9 cellular contexts compared by ENCODE assay signal in genomic region chr15:52054858-52055257, GRCh38. TPM values are rescaled to one million over a fixed set of nuclear protein-coding genes. Genes with fewer than 3 reads are reported as not detected.
DNase-seq lines count a peak whose midpoint lies in the region; ATAC-seq, FAIRE-seq and TF ChIP-seq lines count a peak whose summit lies in the region.
"Not testable (repeated sequence)": the region's sequence is repeated elsewhere in the genome, so short reads cannot be mapped to it uniquely, and the experiment has no call there.
"Had no signal": no experiment of that assay in that cellular context is flagged by ENCODE, and none has a peak within 500 bp of the region (broad histone marks: within the 10 kb centered on the region; RNA-seq: fewer than 3 reads in every experiment).

No MANE protein-coding gene starts in this region.

- H4K20me1 ChIP-seq in HCT116 (ENCODE audit: insufficient read depth) = not testable (repeated sequence)
- H4K20me1 ChIP-seq in HepG2 (ENCODE audit: insufficient read depth, low read length) (peaks cover 15% of the 10 kb centered on the region), osteoblast (ENCODE audit: insufficient read depth, low read length) (peaks cover 11% of the 10 kb centered on the region)

- RAD21 ChIA-PET in HCT116 (lab: Charles Lee; ENCODE audit: low non-redundant PET in 1 of 2, low total read pairs in 2 of 2, uncharacterized antibody in 2 of 2, unreplicated experiment in 2 of 2) = not testable (repeated sequence)

- not testable (repeated sequence) for TF ChIP-seq RAD21 in HCT116 (IDR thresholded peaks at IDR 0.05; ENCODE audit: low read depth); HepG2 (CRISPR knock-in tag; IDR thresholded peaks at IDR 0.05)

- H3K79me2 ChIP-seq in HCT116 (ENCODE audit: insufficient read depth, low read length) (peaks cover 38% of the 10 kb centered on the region), HepG2 (ENCODE audit: insufficient read depth, low read length) (peaks cover 27% of the 10 kb centered on the region), osteoblast (ENCODE audit: insufficient read depth, low read length) (peaks cover 56% of the 10 kb centered on the region)

- not testable (repeated sequence) for H3K4me1 Mint-ChIP-seq in WTC11; MCF 10A (ENCODE audit: insufficient read depth, unreplicated experiment)

- POLR2A ChIA-PET in HCT116 (lab: Charles Lee); WTC11 (lab: Charles Lee): not testable (repeated sequence)
- POLR2A ChIA-PET in Panc1 (lab: Charles Lee) = interaction anchor here (0.7 kb wide), 1 partner anchor 35 kb away, joined by 3 read pairs; no protein-coding TSS in a partner anchor
- POLR2A ChIA-PET in MCF 10A (lab: Yijun Ruan, JAX) = interaction anchor here (0.6 to 5.6 kb wide), 5 partner anchors 11 to 152 kb away, joined by 3 to 82 read pairs (median 3); partner anchors contain the start of gene LEO1
- POLR2A ChIA-PET in HepG2 (lab: Yijun Ruan, JAX) = interaction anchor here (1.2 kb wide), 1 partner anchor 83 kb away, joined by 3 read pairs; the partner anchor contains the start of gene LEO1

- H3K27me3 Mint-ChIP-seq in WTC11 (ENCODE audit: low read depth); MCF 10A (ENCODE audit: insufficient read depth, unreplicated experiment): not testable (repeated sequence)

- H3K9me3 Mint-ChIP-seq in WTC11; MCF 10A (ENCODE audit: unreplicated experiment): not testable (repeated sequence)

- not testable (repeated sequence) for TF ChIP-seq POLR2A in HCT116 (IDR thresholded peaks at IDR 0.05; ENCODE audit: borderline replicate concordance, extremely low read depth, insufficient read depth, insufficient read length); esophagus squamous epithelium (IDR thresholded peaks at IDR 0.05); HepG2 (IDR thresholded peaks at IDR 0.05; ENCODE audit: insufficient read depth in 1 of 2, low read depth in 2 of 2, low read length in 2 of 2)

- not testable (repeated sequence) for H2AFZ ChIP-seq in HCT116 (ENCODE audit: low read depth, low read length, poor library complexity, severe bottlenecking); HepG2 (ENCODE audit: low read length); osteoblast (ENCODE audit: low read length)

- not testable (repeated sequence) for H3K4me3 Mint-ChIP-seq in WTC11; MCF 10A (ENCODE audit: unreplicated experiment)

- H3K9me2 ChIP-seq in HCT116 (ENCODE audit: insufficient read depth) = not testable (repeated sequence)

- H3K36me3 Mint-ChIP-seq in WTC11 (peaks cover 51% of the 10 kb centered on the region), MCF 10A (ENCODE audit: insufficient read depth, unreplicated experiment) (peaks cover 31% of the 10 kb centered on the region)

- peak overlapping the region; percentile 34 for H3K4me2 ChIP-seq in HCT116 (ENCODE audit: low read length)
- not testable (repeated sequence) for H3K4me2 ChIP-seq in HepG2 (ENCODE audit: low read depth, low read length); osteoblast (ENCODE audit: insufficient read depth, low read length)

- FAIRE-seq in HepG2 (lab: Jason Lieb, UNC) = not testable (repeated sequence)

- CTCF ChIA-PET in HCT116 (lab: Charles Lee); Panc1 (lab: Charles Lee); WTC11 (lab: Charles Lee); HepG2 (lab: Yijun Ruan, JAX; ENCODE audit: low intra/inter-chr PET ratio, low total read pairs): not testable (repeated sequence)
- CTCF ChIA-PET in MCF 10A (lab: Yijun Ruan, JAX) = interaction anchor here (0.6 to 3.5 kb wide), 3 partner anchors 12 to 177 kb away, joined by 3 to 16 read pairs (median 4); no protein-coding TSS in a partner anchor

- H3K36me3 ChIP-seq in HCT116 (ENCODE audit: control insufficient read depth in 1 of 2, insufficient read depth in 2 of 2, low read length in 2 of 2) = peaks cover 0 to 31% of the 10 kb centered on the region in 2 experiments; a peak in 3 of 4 replicates
- peaks cover 15% of the 10 kb centered on the region; the same call in 1 of the 2 replicates for H3K36me3 ChIP-seq in Panc1 (ENCODE audit: control insufficient read depth, insufficient read depth, low read length)
- peaks cover 0 to 99% (median 13%) of the 10 kb centered on the region in 3 donors for H3K36me3 ChIP-seq in esophagus squamous epithelium
- H3K36me3 ChIP-seq in HepG2 (replicated peaks in 1 of 2; ENCODE audit: control insufficient read depth in 1 of 2, insufficient read depth in 2 of 2, low read length in 2 of 2) = peaks cover 26 to 74% of the 10 kb centered on the region in 2 experiments
- H3K36me3 ChIP-seq in osteoblast (ENCODE audit: insufficient read depth, low read length) = peaks cover 48% of the 10 kb centered on the region

- H3K9me3 ChIP-seq in HCT116 (ENCODE audit: control insufficient read depth in 1 of 2, insufficient read depth in 1 of 2, low read depth in 1 of 2, low read length in 2 of 2); Panc1 (ENCODE audit: control insufficient read depth, insufficient read depth, low read depth, low read length); esophagus squamous epithelium; HepG2 (ENCODE audit: low read length); osteoblast (ENCODE audit: low read depth, low read length): not testable (repeated sequence)

- H3K9ac ChIP-seq in HCT116 (ENCODE audit: low read length) = peak overlapping the region; percentile 19; the same call in 1 of the 2 replicates
- not testable (repeated sequence) for H3K9ac ChIP-seq in HepG2 (ENCODE audit: insufficient read depth, low read depth, low read length)

- H3K27ac ChIP-seq in HCT116 (ENCODE audit: low read depth, low read length) = 0 out of 2 replicates have a peak overlapping the region, but pooled peaks have one; percentile 8
- H3K27ac ChIP-seq in Panc1 (ENCODE audit: low read length) = peak overlapping the region; percentile 76
- peak overlapping the region in 3 of 4 donors; percentile 63 to 78 (median 67) for H3K27ac ChIP-seq in esophagus squamous epithelium
- peak overlapping the region; percentile 35 for H3K27ac ChIP-seq in HepG2 (ENCODE audit: extremely low read length, insufficient read depth, low read length)
- H3K27ac ChIP-seq in osteoblast (ENCODE audit: low read depth, low read length) = peak overlapping the region; percentile 32

- not testable (repeated sequence) for DNase-seq in HCT116 (ENCODE audit: low read depth, low spot score); Panc1 (ENCODE audit: low read depth, low spot score); WTC11 (ENCODE audit: low spot score); MCF 10A (ENCODE audit: unreplicated experiment); esophagus squamous epithelium (lab: John Stamatoyannopoulos, UW); HepG2 (ENCODE audit: low spot score); osteoblast (ENCODE audit: insufficient read length, low spot score, missing footprints)

- H3K4me3 ChIP-seq in HCT116 (replicated peaks in 1 of 2; ENCODE audit: low read depth in 1 of 2, low read length in 2 of 2); Panc1 (ENCODE audit: low read depth in 2 of 2, low read length in 2 of 2); esophagus squamous epithelium; HepG2 (replicated peaks in 1 of 3; ENCODE audit: insufficient read depth in 1 of 3, low read depth in 2 of 3, low read length in 3 of 3); osteoblast (ENCODE audit: insufficient read depth, low read length): not testable (repeated sequence)

- H3K4me1 ChIP-seq in HCT116 (ENCODE audit: control insufficient read depth in 1 of 2, insufficient read depth in 2 of 2, low read length in 2 of 2) = peaks cover 17 to 41% of the 10 kb centered on the region in 2 experiments
- peaks cover 32% of the 10 kb centered on the region for H3K4me1 ChIP-seq in Panc1 (ENCODE audit: control insufficient read depth, insufficient read depth, low read length)
- peaks cover 0 to 33% (median 0%) of the 10 kb centered on the region in 3 donors for H3K4me1 ChIP-seq in esophagus squamous epithelium
- peaks cover 42% of the 10 kb centered on the region for H3K4me1 ChIP-seq in HepG2 (ENCODE audit: insufficient read depth, low read length)
- not testable (repeated sequence) for H3K4me1 ChIP-seq in osteoblast (ENCODE audit: insufficient read depth, low read length)

- not testable (repeated sequence) for BruUV-seq in HCT116 (replicated peaks; lab: Mats Ljungman, UMichigan); Panc1 (replicated peaks; lab: Mats Ljungman, UMichigan); MCF 10A (replicated peaks; lab: Mats Ljungman, UMichigan); HepG2 (replicated peaks; lab: Mats Ljungman, UMichigan)

- TF ChIP-seq EP300 in HepG2 (IDR thresholded peaks at IDR 0.05; ENCODE audit: low read depth in 2 of 2, low read length in 2 of 2); HepG2 (CRISPR knock-in tag; IDR thresholded peaks at IDR 0.05; ENCODE audit: borderline replicate concordance): not testable (repeated sequence)

- not testable (repeated sequence) for H3K27me3 ChIP-seq in HCT116 (ENCODE audit: insufficient read depth, low read length); Panc1 (ENCODE audit: control insufficient read depth, insufficient read depth, low read length); esophagus squamous epithelium; HepG2 (ENCODE audit: control insufficient read depth in 1 of 2, insufficient read depth in 2 of 2, low read length in 2 of 2); osteoblast (ENCODE audit: insufficient read depth, low read length)

- intact Hi-C loops in HCT116 (cut with micrococcal nuclease); Panc1 (cut with micrococcal nuclease; ENCODE audit: unreplicated experiment); MCF 10A (cut with micrococcal nuclease); esophagus squamous epithelium (cut with DNase I); HepG2 (cut with micrococcal nuclease; ENCODE audit: unreplicated experiment): not testable (repeated sequence)

- not testable (repeated sequence) for TF ChIP-seq CTCF in HCT116 (IDR thresholded peaks at IDR 0.05 in 2 of 3, conservative IDR thresholded peaks at IDR 0.05 in 1 of 3; ENCODE audit: borderline replicate concordance in 1 of 3, insufficient read depth in 1 of 3, low read depth in 2 of 3, low read length in 2 of 3); Panc1 (IDR thresholded peaks at IDR 0.05); WTC11 (IDR thresholded peaks at IDR 0.05); MCF 10A (IDR thresholded peaks at IDR 0.05; ENCODE audit: unreplicated experiment); esophagus squamous epithelium (IDR thresholded peaks at IDR 0.05); HepG2 (CRISPR knock-in tag; IDR thresholded peaks at IDR 0.05); osteoblast (IDR thresholded peaks at IDR 0.05; ENCODE audit: extremely low read depth, low read depth, low read length)

- 81 to 84% methylated on average over 2 to 5 of the region's 7 CpGs for WGBS in esophagus squamous epithelium, 2 donors
- 88% methylated on average over 7 of the region's 7 CpGs for WGBS in HepG2 (ENCODE audit: low lambda C conversion rate)

- ATAC-seq in HCT116 (peak; percentile 48), Panc1 (peak; percentile 62)
- not testable (repeated sequence) for ATAC-seq in WTC11, HepG2

- not testable (repeated sequence) for H3K27ac Mint-ChIP-seq in WTC11
- H3K27ac Mint-ChIP-seq in MCF 10A (ENCODE audit: low read depth, unreplicated experiment) = peak overlapping the region; percentile 51

- in situ Hi-C loops in Panc1 (cut with HindIII; ENCODE audit: low pct_unique_long_range_greater_than_20kb, low sequenced_read_pairs); HepG2 (cut with HindIII; ENCODE audit: extremely low pct_ligation_motif_present, low pct_unique_long_range_greater_than_20kb): not testable (repeated sequence)

RNA-seq across cellular contexts. Expression of gene MAPK6, which starts 35.8 kb away (rescaled TPM):
- total RNA-seq in HCT116 (2021; ENCODE audit: unreplicated experiment) (57.4 TPM), Panc1 (2021; ENCODE audit: unreplicated experiment) (66.6 TPM), WTC11 (2021) (82.2 to 95.1 TPM (median 83.2 TPM) in 3 replicates), MCF 10A (2022) (106 and 114 TPM in 2 replicates), esophagus squamous epithelium (100 to 1,000 TPM in 1 of 4 donors, 10 to 100 TPM in 3; 53.8 to 162 (median 69.2) TPM), HepG2 (2016; rRNA removed; fragmentation: Illumina TruSeq; extraction: Trizol) (99.7 and 188 TPM in 2 replicates), osteoblast (77.2 and 86.9 TPM in 2 replicates)
- polyA plus RNA-seq in HCT116 (2012) = 17.6 and 19.9 TPM in 2 replicates
- 30.3 TPM for polyA plus RNA-seq in Panc1 (2012; ENCODE audit: insufficient read length)
- total RNA-seq in HepG2 (2016; cell fraction: cytosol; rRNA removed; fragmentation: Illumina TruSeq; extraction: Trizol; ENCODE audit: low read depth) = 19.1 and 23.2 TPM in 2 replicates
- total RNA-seq in HepG2 (2016; cell fraction: insoluble cytoplasmic fraction; rRNA removed; fragmentation: Illumina TruSeq; extraction: Trizol) = 102 and 181 TPM in 2 replicates
- total RNA-seq in HepG2 (2016; cell fraction: membrane; rRNA removed; fragmentation: Illumina TruSeq; extraction: Trizol) = 106 and 120 TPM in 2 replicates
- 59.2 and 61.8 TPM in 2 replicates for total RNA-seq in HepG2 (2016; cell fraction: nucleus; rRNA removed; fragmentation: Illumina TruSeq; extraction: Trizol)
- 72.5 and 89.5 TPM in 2 replicates for polyA plus RNA-seq in HepG2 (2011; rRNA removed)
- polyA plus RNA-seq in HepG2 (2011; cell fraction: cytosol; rRNA removed) = 38.7 and 59.9 TPM in 2 replicates
- 17.3 and 27.5 TPM in 2 replicates for polyA plus RNA-seq in HepG2 (2011; cell fraction: nucleus; rRNA removed)
- polyA plus RNA-seq in HepG2 (2012) = 88.0 and 112 TPM in 2 replicates
- 10.3 and 11.1 TPM in 2 replicates for polyA plus RNA-seq in HepG2 (2016; cell fraction: cytosol; fragmentation: Illumina TruSeq; extraction: Trizol; ENCODE audit: low read depth)
- 125 and 127 TPM in 2 replicates for polyA plus RNA-seq in HepG2 (2016; cell fraction: insoluble cytoplasmic fraction; fragmentation: Illumina TruSeq; extraction: Trizol; ENCODE audit: low read depth)
- polyA plus RNA-seq in HepG2 (2016; cell fraction: membrane; fragmentation: Illumina TruSeq; extraction: Trizol; ENCODE audit: low read depth) = 48.4 and 51.8 TPM in 2 replicates
- 46.4 and 50.6 TPM in 2 replicates for polyA plus RNA-seq in HepG2 (2016; cell fraction: nucleus; fragmentation: Illumina TruSeq; extraction: Trizol; ENCODE audit: insufficient read depth, low read depth)
- 21.4 and 67.1 TPM in 2 replicates for polyA minus RNA-seq in HepG2 (2011; rRNA and poly(A)+ RNA removed; ENCODE audit: low replicate concordance)
- 105 and 119 TPM in 2 replicates for polyA minus RNA-seq in HepG2 (2011; cell fraction: cytosol; rRNA and poly(A)+ RNA removed)
- polyA minus RNA-seq in HepG2 (2011; cell fraction: nucleus; rRNA and poly(A)+ RNA removed) = 83.8 and 92.4 TPM in 2 replicates

RNA-seq across cellular contexts. Expression of gene BCL2L10, which starts 57.7 kb away (rescaled TPM):
- total RNA-seq in HCT116 (2021; ENCODE audit: unreplicated experiment) (not detected), Panc1 (2021; ENCODE audit: unreplicated experiment) (0.54 TPM), WTC11 (2021) (0.37 to 1.4 TPM (median 0.80 TPM) in 3 replicates), MCF 10A (2022) (0.42 TPM in 1 of 2 replicates, not detected in the other), esophagus squamous epithelium (10 to 100 TPM in 1 of 4 donors, 1 to 10 TPM in 3; 4.5 to 14.4 (median 5.9) TPM), HepG2 (2016; rRNA removed; fragmentation: Illumina TruSeq; extraction: Trizol) (not detected in 2 replicates), osteoblast (not detected in 2 replicates)
- not detected in 2 replicates for polyA plus RNA-seq in HCT116 (2012)
- 0.23 TPM for polyA plus RNA-seq in Panc1 (2012; ENCODE audit: insufficient read length)
- not detected in 2 replicates for total RNA-seq in HepG2 (2016; cell fraction: cytosol; rRNA removed; fragmentation: Illumina TruSeq; extraction: Trizol; ENCODE audit: low read depth)
- not detected in 2 replicates for total RNA-seq in HepG2 (2016; cell fraction: insoluble cytoplasmic fraction; rRNA removed; fragmentation: Illumina TruSeq; extraction: Trizol)
- not detected in 2 replicates for total RNA-seq in HepG2 (2016; cell fraction: membrane; rRNA removed; fragmentation: Illumina TruSeq; extraction: Trizol)
- not detected in 2 replicates for total RNA-seq in HepG2 (2016; cell fraction: nucleus; rRNA removed; fragmentation: Illumina TruSeq; extraction: Trizol)
- not detected in 2 replicates for polyA plus RNA-seq in HepG2 (2011; rRNA removed)
- not detected in 2 replicates for polyA plus RNA-seq in HepG2 (2011; cell fraction: cytosol; rRNA removed)
- not detected in 2 replicates for polyA plus RNA-seq in HepG2 (2011; cell fraction: nucleus; rRNA removed)
- polyA plus RNA-seq in HepG2 (2012) = not detected in 2 replicates
- not detected in 2 replicates for polyA plus RNA-seq in HepG2 (2016; cell fraction: cytosol; fragmentation: Illumina TruSeq; extraction: Trizol; ENCODE audit: low read depth)
- not detected in 2 replicates for polyA plus RNA-seq in HepG2 (2016; cell fraction: insoluble cytoplasmic fraction; fragmentation: Illumina TruSeq; extraction: Trizol; ENCODE audit: low read depth)
- polyA plus RNA-seq in HepG2 (2016; cell fraction: membrane; fragmentation: Illumina TruSeq; extraction: Trizol; ENCODE audit: low read depth) = not detected in 2 replicates
- not detected in 2 replicates for polyA plus RNA-seq in HepG2 (2016; cell fraction: nucleus; fragmentation: Illumina TruSeq; extraction: Trizol; ENCODE audit: insufficient read depth, low read depth)
- polyA minus RNA-seq in HepG2 (2011; rRNA and poly(A)+ RNA removed; ENCODE audit: low replicate concordance) = not detected in 2 replicates
- not detected in 2 replicates for polyA minus RNA-seq in HepG2 (2011; cell fraction: cytosol; rRNA and poly(A)+ RNA removed)
- polyA minus RNA-seq in HepG2 (2011; cell fraction: nucleus; rRNA and poly(A)+ RNA removed) = 0.62 TPM in 1 of 2 replicates, not detected in the other
- total RNA-seq: A172, Calu3 had no signal

Comparison
In these comparisons a context has a peak if more than half of its experiments do, and no peak if none do; other contexts are left out.
1. H3K27ac ChIP-seq: peak in every context shown above with its lines; median percentile 76 in Panc1; 67 in esophagus squamous epithelium; 35 in HepG2; 32 in osteoblast; 8 in HCT116.